Comparison of ENCODE assay signal across 14 cellular contexts in genomic region chr15:25784876-25785642, GRCh38.
DNase-seq lines count a peak whose midpoint lies in the region; ATAC-seq and TF ChIP-seq lines count a peak whose summit lies in the region.
"Had no signal": no experiment of that assay in that cellular context is flagged by ENCODE, and none has a peak within 500 bp of the region (broad histone marks: within the 10 kb centered on the region; RNA-seq: fewer than 3 reads in every experiment).

No MANE protein-coding gene starts in this region.

- H3K4me3 ChIP-seq in CD8-positive, alpha-beta T cell (ENCODE audit: low read depth, low read length) = no peak overlapping the region
- H3K4me3 ChIP-seq in fibroblast of pulmonary artery (replicated peaks; ENCODE audit: low read depth, low read length) = no peak overlapping the region
- H3K4me3 ChIP-seq in sigmoid colon = no peak overlapping the region
- H3K4me3 ChIP-seq: ovary, SJCRH30 had no signal

- no peak for TF ChIP-seq CTCF in CD8-positive, alpha-beta T cell (IDR thresholded peaks at IDR 0.05)
- TF ChIP-seq CTCF in fibroblast of pulmonary artery (IDR thresholded peaks at IDR 0.05; ENCODE audit: low read length, missing control alignments) (no peak), sigmoid colon (IDR thresholded peaks at IDR 0.05) (no peak)

- H3K36me3 Mint-ChIP-seq in CD8-positive, alpha-beta T cell = peaks cover 4% of the 10 kb centered on the region

- TF ChIP-seq POLR2A in sigmoid colon (IDR thresholded peaks at IDR 0.05) = no peak

- peaks cover 25% of the 10 kb centered on the region for H3K4me1 Mint-ChIP-seq in CD8-positive, alpha-beta T cell (ENCODE audit: low read depth)

- POLR2A ChIA-PET in CD8-positive, alpha-beta T cell (lab: Charles Lee) = no interaction called here

- CTCF ChIA-PET in CD8-positive, alpha-beta T cell (lab: Charles Lee) = interaction anchor here (0.7 to 2.6 kb wide), 3 partner anchors 77 to 149 kb away, joined by 3 to 18 read pairs (median 11); partner anchors contain the start of gene ATP10A

- WGBS in sigmoid colon, 2 donors = 90 to 91% methylated on average over 17 of the region's 17 CpGs

- H3K36me3 ChIP-seq in CD8-positive, alpha-beta T cell (ENCODE audit: insufficient read depth, low read length) = no peaks in the 10 kb centered on the region
- H3K36me3 ChIP-seq in sigmoid colon = peaks cover 0 to 5% (median 0%) of the 10 kb centered on the region in 4 donors
- H3K36me3 ChIP-seq: ovary, SJCRH30 had no signal

- H3K27me3 Mint-ChIP-seq in CD8-positive, alpha-beta T cell (ENCODE audit: low read depth) = no peaks in the 10 kb centered on the region

- no peak overlapping the region for H3K27ac ChIP-seq in CD8-positive, alpha-beta T cell (ENCODE audit: low read depth, low read length)
- H3K27ac ChIP-seq in sigmoid colon = peak overlapping the region in 3 of 4 donors; percentile 59 to 74 (median 73)
- H3K27ac ChIP-seq: ovary, SJCRH30 had no signal

- H3K9me3 Mint-ChIP-seq in CD8-positive, alpha-beta T cell = no peaks in the 10 kb centered on the region
- H3K9me3 Mint-ChIP-seq: activated B cell treated with CpG ODN at 0.5 μM for 24 hours had no signal

- TF ChIP-seq EP300 in sigmoid colon (IDR thresholded peaks at IDR 0.05) = no peak

- no peaks in the 10 kb centered on the region for H3K27me3 ChIP-seq in CD8-positive, alpha-beta T cell (ENCODE audit: insufficient read depth, low read length)
- H3K27me3 ChIP-seq in sigmoid colon = no peaks in the 10 kb centered on the region
- H3K27me3 ChIP-seq: ovary, SJCRH30 had no signal

- no peak for DNase-seq in CD8-positive, alpha-beta T cell
- DNase-seq in M059J (ENCODE audit: low read depth) (peak; percentile 65), fibroblast of pulmonary artery (ENCODE audit: low read depth) (peak; percentile 39), sigmoid colon (peak; percentile 58)
- DNase-seq: activated B cell treated with CpG ODN at 0.5 μM for 24 hours; DMS79; NCI-H446 treated with DMSO at 0.1 percent for 48 hours; SJCRH30; stimulated activated CD4-positive, alpha-beta T cell treated with anti-CD3 and anti-CD28 coated beads, Interleukin-1b, Interleukin-23, amount 100 ng/mL, for 48 hours; stimulated activated naive CD4-positive, alpha-beta T cell treated with Interleukin-2 at 50 U/mL for 16 hours had no signal

- H3K4me3 Mint-ChIP-seq in CD8-positive, alpha-beta T cell = no peak overlapping the region
- H3K4me3 Mint-ChIP-seq: activated B cell treated with CpG ODN at 0.5 μM for 24 hours had no signal

- intact Hi-C loops in CD8-positive, alpha-beta T cell (cut with DNase I, micrococcal nuclease) = no loop called here
- intact Hi-C loops in sigmoid colon (cut with DNase I) = loop anchor here (5.0 kb wide), 1 partner anchor 47 kb away; no protein-coding TSS in a partner anchor

- H3K4me1 ChIP-seq in CD8-positive, alpha-beta T cell (ENCODE audit: insufficient read depth, low read length) = no peaks in the 10 kb centered on the region
- peaks cover 0 to 63% (median 58%) of the 10 kb centered on the region in 4 donors for H3K4me1 ChIP-seq in sigmoid colon
- H3K4me1 ChIP-seq: SJCRH30 had no signal

- H3K27ac Mint-ChIP-seq in CD8-positive, alpha-beta T cell = peak overlapping the region; percentile 69
- H3K27ac Mint-ChIP-seq: activated B cell treated with CpG ODN at 0.5 μM for 24 hours had no signal

- no peaks in the 10 kb centered on the region for H3K9me3 ChIP-seq in CD8-positive, alpha-beta T cell (ENCODE audit: low read length)
- no peaks in the 10 kb centered on the region for H3K9me3 ChIP-seq in sigmoid colon
- H3K9me3 ChIP-seq: ovary, SJCRH30 had no signal

- no peak for ATAC-seq in CD8-positive, alpha-beta T cell
- ATAC-seq in GM21360 (IDR thresholded peaks at IDR 0.05; ENCODE audit: unreplicated experiment) (no peak), esophagus mucosa (no peak), HG02798 (IDR thresholded peaks at IDR 0.05; ENCODE audit: poor library complexity, unreplicated experiment) (no peak)

Comparison
In these comparisons a context has a peak if more than half of its experiments do, and no peak if none do; other contexts are left out.
1. DNase-seq: peak in M059J (single experiment), fibroblast of pulmonary artery (single experiment) and sigmoid colon (single experiment); none in CD8-positive, alpha-beta T cell (0 of 7).